ENCODE assay signal across 8 cellular contexts in the genomic region with DNA sequence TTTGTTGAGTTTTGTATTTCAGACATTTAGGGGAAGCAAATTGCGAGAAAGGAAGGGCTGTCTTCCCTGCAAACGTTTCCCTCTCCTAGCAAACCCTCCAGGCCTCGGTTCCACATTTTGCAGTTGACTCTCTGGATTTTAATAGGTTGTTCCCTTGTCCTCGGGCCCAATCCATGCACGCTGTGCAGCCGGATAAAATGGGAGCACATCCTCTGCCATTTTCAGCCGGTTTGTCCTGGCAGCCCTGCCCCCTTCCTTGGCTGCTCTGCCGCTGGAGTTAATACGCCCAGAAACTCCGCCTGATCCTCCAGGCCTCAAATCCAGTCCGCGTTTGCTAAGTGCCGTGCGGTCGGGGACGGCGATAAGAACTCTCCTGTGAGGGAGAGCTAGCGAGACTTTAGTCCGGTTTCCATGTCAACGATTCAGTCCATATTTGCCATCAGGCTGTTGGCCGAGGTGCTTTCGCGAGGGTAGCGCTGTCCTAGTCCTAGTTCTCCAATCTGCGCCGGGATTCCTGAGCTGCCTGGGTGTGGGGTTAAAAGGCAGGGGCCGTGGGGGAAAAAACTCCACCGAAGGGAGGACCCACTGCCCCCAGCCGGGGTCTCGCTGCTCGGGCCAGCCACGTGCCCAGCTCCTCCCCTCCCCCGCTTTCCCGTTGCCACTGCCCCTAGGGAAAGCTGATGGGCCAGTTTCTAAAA. TPM values are rescaled to one million over a fixed set of nuclear protein-coding genes. Genes with fewer than 3 reads are reported as not detected.
DNase-seq lines count a peak whose midpoint lies in the region; ATAC-seq and TF ChIP-seq lines count a peak whose summit lies in the region.

No MANE protein-coding gene starts in this region.

- intact Hi-C loops in left colon (cut with DNase I, micrococcal nuclease): loop anchor here in 1 of 2 donors (5.0 kb wide), 1 partner anchor 94 kb away; the partner anchor contains the start of gene PIGV

- ATAC-seq in HG03439 (IDR thresholded peaks at IDR 0.05; ENCODE audit: unreplicated experiment) (peak; percentile 35), left colon (peak; percentile 62), GM19452 (IDR thresholded peaks at IDR 0.05; ENCODE audit: unreplicated experiment) (no peak)

- TF ChIP-seq POLR2A in GM15510 (IDR thresholded peaks at IDR 0.05; ENCODE audit: borderline replicate concordance, extremely low read depth, insufficient read length): peak; percentile 62

- DNase-seq in NCI-H526 treated with DMSO at 0.1 percent for 48 hours (lab: John Stamatoyannopoulos, UW) (peak; percentile 98), dedifferentiated amniotic fluid mesenchymal stem cell (ENCODE audit: extremely low spot score) (peak; percentile 98), left colon (peak; percentile 93 to 97)
- DNase-seq in activated CD4-positive, alpha-beta T cell treated with anti-CD3 and anti-CD28 coated beads, Interleukin-2, amount 50 U/mL, for 1 hour: peak; percentile 82
- peak in 3 of 4 experiments; percentile 54 to 79 (median 73) for DNase-seq in stimulated activated CD4-positive, alpha-beta T cell treated with anti-CD3 and anti-CD28 coated beads, Interleukin-1b, Interleukin-23, amount 100 ng/mL, for 24 hours (ENCODE audit: low read depth in 4 of 4, low spot score in 1 of 4)

RNA-seq across cellular contexts. Expression of gene ARID1A, which starts 2.9 kb away (rescaled TPM):
- total RNA-seq in left colon: 10 to 100 TPM; 60.2 to 61.4 TPM
